Comparison of ENCODE assay signal across 8 cellular contexts in genomic region chr4:76993787-76994641, GRCh38. TPM values are rescaled to one million over a fixed set of nuclear protein-coding genes. Genes with fewer than 3 reads are reported as not detected.
DNase-seq lines count a peak whose midpoint lies in the region; ATAC-seq and TF ChIP-seq lines count a peak whose summit lies in the region.

No MANE protein-coding gene starts in this region.

- DNase-seq in GM12864 (ENCODE audit: low read depth) (peak; percentile 64), NCI-H187 treated with DMSO at 0.1 percent for 48 hours (lab: John Stamatoyannopoulos, UW) (peak; percentile 96), putamen (ENCODE audit: low spot score) (peak; percentile 61), sciatic nerve (ENCODE audit: low spot score) (no peak), HCEC 1CT (no peak), NOMO-1 treated with dmso at 0.1 percent for 144 hours (lab: John Stamatoyannopoulos, UW; ENCODE audit: unreplicated experiment) (no peak)
- peak; percentile 65 for DNase-seq in activated T-cell treated with anti-CD3 and anti-CD28 coated beads, Interleukin-2, amount 50 U/mL, for 1 hour

- no peak for TF ChIP-seq CTCF in GM12864 (IDR thresholded peaks at IDR 0.05; ENCODE audit: low read depth, low read length, missing control alignments)

- ATAC-seq in GM21825 (IDR thresholded peaks at IDR 0.05; ENCODE audit: unreplicated experiment) = peak; percentile 87
- no peak for ATAC-seq in sciatic nerve

- H3K4me3 ChIP-seq in GM12864 (ENCODE audit: low read depth, low read length) = peak overlapping the region; percentile 7; the same call in 1 of the 2 replicates

- intact Hi-C loops in sciatic nerve (cut with DNase I) = no loop called here

RNA-seq across cellular contexts. Expression of gene SEPTIN11, which starts 44.5 kb away (rescaled TPM):
- total RNA-seq in sciatic nerve = 126 TPM

Comparison
In these comparisons a context has a peak if more than half of its experiments do, and no peak if none do; other contexts are left out.
1. DNase-seq: peak in GM12864 (single experiment), NCI-H187 treated with DMSO at 0.1 percent for 48 hours (single experiment), activated T-cell treated with anti-CD3 and anti-CD28 coated beads, Interleukin-2, amount 50 U/mL, for 1 hour (single experiment) and putamen (single experiment); none in sciatic nerve (single experiment), HCEC 1CT (single experiment) and NOMO-1 treated with dmso at 0.1 percent for 144 hours (single experiment).